3 cellular contexts compared by ENCODE assay signal in the genomic region with DNA sequence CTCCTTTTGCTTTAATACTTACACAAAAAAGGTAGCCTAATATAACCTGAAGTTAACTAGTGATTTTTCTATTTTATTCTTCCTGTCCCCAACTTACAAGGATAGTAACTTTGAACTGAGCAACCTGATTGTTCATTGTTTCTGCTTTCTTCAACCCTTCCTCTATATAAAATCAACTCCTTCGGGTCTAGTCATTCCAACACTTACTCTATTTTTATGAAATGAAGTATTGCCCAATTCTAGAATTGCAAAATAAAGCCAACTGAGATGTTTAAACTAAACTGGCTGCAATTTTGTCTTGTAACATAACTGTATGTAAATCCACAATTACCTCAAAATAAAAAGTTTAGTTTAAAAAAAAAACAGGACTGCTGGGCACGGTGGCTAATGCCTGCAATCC.
TF ChIP-seq lines count a peak whose summit lies in the region.

No MANE protein-coding gene starts in this region.

TF ChIP-seq in IMR-90, 13 proteins besides CTCF, POLR2A, EP300 and RAD21:
- peak; percentile 72 for TF ChIP-seq CEBPB (IDR thresholded peaks at IDR 0.05; ENCODE audit: low read depth, low read length)
- TF ChIP-seq NFE2L2 (IDR thresholded peaks at IDR 0.05; ENCODE audit: low read depth, low read length), result no peak

TF ChIP-seq in K562, 482 proteins besides CTCF, POLR2A, EP300 and RAD21:
- TF ChIP-seq CEBPB (tag; IDR thresholded peaks at IDR 0.05) (0 out of 2 replicates have a peak, but pooled peaks have one; percentile 18), CHD1 (IDR thresholded peaks at IDR 0.05; ENCODE audit: low read length) (no peak), CEBPG (CRISPR knock-in tag; IDR thresholded peaks at IDR 0.05) (no peak), CEBPG (tag; conservative IDR thresholded peaks at IDR 0.05 in 1 of 2, IDR thresholded peaks at IDR 0.05 in 1 of 2) (peak; percentile 37 to 72; a peak in 2 of 4 replicates), BCL6 (CRISPR knock-in tag; IDR thresholded peaks at IDR 0.05) (no peak), TRIM24 (IDR thresholded peaks at IDR 0.05) (no peak)
- TF ChIP-seq, protein P1, sequence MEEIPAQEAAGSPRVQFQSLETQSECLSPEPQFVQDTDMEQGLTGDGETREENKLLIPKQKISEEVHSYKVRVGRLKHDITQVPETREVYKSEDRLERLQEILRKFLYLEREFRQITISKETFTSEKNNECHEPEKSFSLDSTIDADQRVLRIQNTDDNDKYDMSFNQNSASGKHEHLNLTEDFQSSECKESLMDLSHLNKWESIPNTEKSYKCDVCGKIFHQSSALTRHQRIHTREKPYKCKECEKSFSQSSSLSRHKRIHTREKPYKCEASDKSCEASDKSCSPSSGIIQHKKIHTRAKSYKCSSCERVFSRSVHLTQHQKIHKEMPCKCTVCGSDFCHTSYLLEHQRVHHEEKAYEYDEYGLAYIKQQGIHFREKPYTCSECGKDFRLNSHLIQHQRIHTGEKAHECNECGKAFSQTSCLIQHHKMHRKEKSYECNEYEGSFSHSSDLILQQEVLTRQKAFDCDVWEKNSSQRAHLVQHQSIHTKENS (CRISPR knock-in tag; IDR thresholded peaks at IDR 0.05), result no peak

TF ChIP-seq in SK-N-SH treated with all-trans-retinoic acid at 6 μM for 48 hours, 23 proteins besides CTCF, POLR2A, EP300 and RAD21:
- TF ChIP-seq, protein P2, sequence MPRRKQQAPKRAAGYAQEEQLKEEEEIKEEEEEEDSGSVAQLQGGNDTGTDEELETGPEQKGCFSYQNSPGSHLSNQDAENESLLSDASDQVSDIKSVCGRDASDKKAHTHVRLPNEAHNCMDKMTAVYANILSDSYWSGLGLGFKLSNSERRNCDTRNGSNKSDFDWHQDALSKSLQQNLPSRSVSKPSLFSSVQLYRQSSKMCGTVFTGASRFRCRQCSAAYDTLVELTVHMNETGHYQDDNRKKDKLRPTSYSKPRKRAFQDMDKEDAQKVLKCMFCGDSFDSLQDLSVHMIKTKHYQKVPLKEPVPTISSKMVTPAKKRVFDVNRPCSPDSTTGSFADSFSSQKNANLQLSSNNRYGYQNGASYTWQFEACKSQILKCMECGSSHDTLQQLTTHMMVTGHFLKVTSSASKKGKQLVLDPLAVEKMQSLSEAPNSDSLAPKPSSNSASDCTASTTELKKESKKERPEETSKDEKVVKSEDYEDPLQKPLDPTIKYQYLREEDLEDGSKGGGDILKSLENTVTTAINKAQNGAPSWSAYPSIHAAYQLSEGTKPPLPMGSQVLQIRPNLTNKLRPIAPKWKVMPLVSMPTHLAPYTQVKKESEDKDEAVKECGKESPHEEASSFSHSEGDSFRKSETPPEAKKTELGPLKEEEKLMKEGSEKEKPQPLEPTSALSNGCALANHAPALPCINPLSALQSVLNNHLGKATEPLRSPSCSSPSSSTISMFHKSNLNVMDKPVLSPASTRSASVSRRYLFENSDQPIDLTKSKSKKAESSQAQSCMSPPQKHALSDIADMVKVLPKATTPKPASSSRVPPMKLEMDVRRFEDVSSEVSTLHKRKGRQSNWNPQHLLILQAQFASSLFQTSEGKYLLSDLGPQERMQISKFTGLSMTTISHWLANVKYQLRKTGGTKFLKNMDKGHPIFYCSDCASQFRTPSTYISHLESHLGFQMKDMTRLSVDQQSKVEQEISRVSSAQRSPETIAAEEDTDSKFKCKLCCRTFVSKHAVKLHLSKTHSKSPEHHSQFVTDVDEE (CRISPR knock-in tag; IDR thresholded peaks at IDR 0.05), result no peak
- TF ChIP-seq ARNTL (CRISPR knock-in tag; IDR thresholded peaks at IDR 0.05; ENCODE audit: borderline replicate concordance, low read depth) (no peak), ZNF70 (CRISPR knock-in tag; IDR thresholded peaks at IDR 0.05) (no peak), ISL1 (CRISPR knock-in tag; IDR thresholded peaks at IDR 0.05) (no peak), ZNF8 (CRISPR knock-in tag; IDR thresholded peaks at IDR 0.05) (no peak), CSDC2 (CRISPR knock-in tag; IDR thresholded peaks at IDR 0.05) (no peak), ESRRG (CRISPR knock-in tag; IDR thresholded peaks at IDR 0.05) (no peak), GLIS3 (CRISPR knock-in tag; IDR thresholded peaks at IDR 0.05) (no peak), ZFP30 (CRISPR knock-in tag; IDR thresholded peaks at IDR 0.05) (no peak), PPARA (CRISPR knock-in tag; IDR thresholded peaks at IDR 0.05; ENCODE audit: borderline replicate concordance) (no peak), OSR1 (CRISPR knock-in tag; IDR thresholded peaks at IDR 0.05) (no peak), ZC3H10 (CRISPR knock-in tag; IDR thresholded peaks at IDR 0.05) (no peak), ZNF565 (CRISPR knock-in tag; conservative IDR thresholded peaks at IDR 0.05; ENCODE audit: low read depth) (no peak)
- TF ChIP-seq, protein P3, sequence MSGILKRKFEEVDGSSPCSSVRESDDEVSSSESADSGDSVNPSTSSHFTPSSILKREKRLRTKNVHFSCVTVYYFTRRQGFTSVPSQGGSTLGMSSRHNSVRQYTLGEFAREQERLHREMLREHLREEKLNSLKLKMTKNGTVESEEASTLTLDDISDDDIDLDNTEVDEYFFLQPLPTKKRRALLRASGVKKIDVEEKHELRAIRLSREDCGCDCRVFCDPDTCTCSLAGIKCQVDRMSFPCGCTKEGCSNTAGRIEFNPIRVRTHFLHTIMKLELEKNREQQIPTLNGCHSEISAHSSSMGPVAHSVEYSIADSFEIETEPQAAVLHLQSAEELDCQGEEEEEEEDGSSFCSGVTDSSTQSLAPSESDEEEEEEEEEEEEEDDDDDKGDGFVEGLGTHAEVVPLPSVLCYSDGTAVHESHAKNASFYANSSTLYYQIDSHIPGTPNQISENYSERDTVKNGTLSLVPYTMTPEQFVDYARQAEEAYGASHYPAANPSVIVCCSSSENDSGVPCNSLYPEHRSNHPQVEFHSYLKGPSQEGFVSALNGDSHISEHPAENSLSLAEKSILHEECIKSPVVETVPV (CRISPR knock-in tag; IDR thresholded peaks at IDR 0.05), result no peak
- TF ChIP-seq, protein P4, sequence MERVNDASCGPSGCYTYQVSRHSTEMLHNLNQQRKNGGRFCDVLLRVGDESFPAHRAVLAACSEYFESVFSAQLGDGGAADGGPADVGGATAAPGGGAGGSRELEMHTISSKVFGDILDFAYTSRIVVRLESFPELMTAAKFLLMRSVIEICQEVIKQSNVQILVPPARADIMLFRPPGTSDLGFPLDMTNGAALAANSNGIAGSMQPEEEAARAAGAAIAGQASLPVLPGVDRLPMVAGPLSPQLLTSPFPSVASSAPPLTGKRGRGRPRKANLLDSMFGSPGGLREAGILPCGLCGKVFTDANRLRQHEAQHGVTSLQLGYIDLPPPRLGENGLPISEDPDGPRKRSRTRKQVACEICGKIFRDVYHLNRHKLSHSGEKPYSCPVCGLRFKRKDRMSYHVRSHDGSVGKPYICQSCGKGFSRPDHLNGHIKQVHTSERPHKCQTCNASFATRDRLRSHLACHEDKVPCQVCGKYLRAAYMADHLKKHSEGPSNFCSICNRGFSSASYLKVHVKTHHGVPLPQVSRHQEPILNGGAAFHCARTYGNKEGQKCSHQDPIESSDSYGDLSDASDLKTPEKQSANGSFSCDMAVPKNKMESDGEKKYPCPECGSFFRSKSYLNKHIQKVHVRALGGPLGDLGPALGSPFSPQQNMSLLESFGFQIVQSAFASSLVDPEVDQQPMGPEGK (CRISPR knock-in tag; IDR thresholded peaks at IDR 0.05; ENCODE audit: borderline replicate concordance), result no peak
- TF ChIP-seq, protein P5, sequence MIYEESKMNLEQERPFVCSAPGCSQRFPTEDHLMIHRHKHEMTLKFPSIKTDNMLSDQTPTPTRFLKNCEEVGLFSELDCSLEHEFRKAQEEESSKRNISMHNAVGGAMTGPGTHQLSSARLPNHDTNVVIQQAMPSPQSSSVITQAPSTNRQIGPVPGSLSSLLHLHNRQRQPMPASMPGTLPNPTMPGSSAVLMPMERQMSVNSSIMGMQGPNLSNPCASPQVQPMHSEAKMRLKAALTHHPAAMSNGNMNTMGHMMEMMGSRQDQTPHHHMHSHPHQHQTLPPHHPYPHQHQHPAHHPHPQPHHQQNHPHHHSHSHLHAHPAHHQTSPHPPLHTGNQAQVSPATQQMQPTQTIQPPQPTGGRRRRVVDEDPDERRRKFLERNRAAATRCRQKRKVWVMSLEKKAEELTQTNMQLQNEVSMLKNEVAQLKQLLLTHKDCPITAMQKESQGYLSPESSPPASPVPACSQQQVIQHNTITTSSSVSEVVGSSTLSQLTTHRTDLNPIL (CRISPR knock-in tag; IDR thresholded peaks at IDR 0.05; ENCODE audit: low read depth), result no peak
